Comparison of ENCODE assay signal across 2 cellular contexts in genomic region chr7:105978974-105979373, GRCh38.
TF ChIP-seq lines count a peak whose summit lies in the region.

No MANE protein-coding gene starts in this region.

TF ChIP-seq in HepG2, 621 proteins besides CTCF, POLR2A, EP300 and RAD21:
- TF ChIP-seq, protein P1, sequence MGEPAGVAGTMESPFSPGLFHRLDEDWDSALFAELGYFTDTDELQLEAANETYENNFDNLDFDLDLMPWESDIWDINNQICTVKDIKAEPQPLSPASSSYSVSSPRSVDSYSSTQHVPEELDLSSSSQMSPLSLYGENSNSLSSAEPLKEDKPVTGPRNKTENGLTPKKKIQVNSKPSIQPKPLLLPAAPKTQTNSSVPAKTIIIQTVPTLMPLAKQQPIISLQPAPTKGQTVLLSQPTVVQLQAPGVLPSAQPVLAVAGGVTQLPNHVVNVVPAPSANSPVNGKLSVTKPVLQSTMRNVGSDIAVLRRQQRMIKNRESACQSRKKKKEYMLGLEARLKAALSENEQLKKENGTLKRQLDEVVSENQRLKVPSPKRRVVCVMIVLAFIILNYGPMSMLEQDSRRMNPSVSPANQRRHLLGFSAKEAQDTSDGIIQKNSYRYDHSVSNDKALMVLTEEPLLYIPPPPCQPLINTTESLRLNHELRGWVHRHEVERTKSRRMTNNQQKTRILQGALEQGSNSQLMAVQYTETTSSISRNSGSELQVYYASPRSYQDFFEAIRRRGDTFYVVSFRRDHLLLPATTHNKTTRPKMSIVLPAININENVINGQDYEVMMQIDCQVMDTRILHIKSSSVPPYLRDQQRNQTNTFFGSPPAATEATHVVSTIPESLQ (CRISPR knock-in tag; conservative IDR thresholded peaks at IDR 0.05): no peak
- TF ChIP-seq SRSF9 (IDR thresholded peaks at IDR 0.05; ENCODE audit: borderline replicate concordance, insufficient read depth, low read depth, low read length, poor library complexity, severe bottlenecking): no peak
- 0 out of 2 replicates have a peak, but pooled peaks have one; percentile 43 for TF ChIP-seq ZNF629 (CRISPR knock-in tag; conservative IDR thresholded peaks at IDR 0.05)
- no peak for TF ChIP-seq IKZF4 (CRISPR knock-in tag; IDR thresholded peaks at IDR 0.05; ENCODE audit: borderline replicate concordance, low read depth, not compliant biosample characterization)
- no peak for TF ChIP-seq ZSCAN20 (CRISPR knock-in tag; IDR thresholded peaks at IDR 0.05; ENCODE audit: borderline replicate concordance)

TF ChIP-seq in H1, 55 proteins besides CTCF, POLR2A, EP300 and RAD21:
- TF ChIP-seq CHD2 (IDR thresholded peaks at IDR 0.05; ENCODE audit: low read length) (no peak), SP4 (IDR thresholded peaks at IDR 0.05; ENCODE audit: low read length) (no peak), MAX (IDR thresholded peaks at IDR 0.05) (no peak), GTF2F1 (IDR thresholded peaks at IDR 0.05; ENCODE audit: borderline replicate concordance, low read depth, low read length) (no peak), KDM1A (IDR thresholded peaks at IDR 0.05; ENCODE audit: borderline replicate concordance, low read length) (peak; percentile 64; the same call in 1 of the 2 replicates), ATF3 (IDR thresholded peaks at IDR 0.05; ENCODE audit: insufficient read depth, low read depth, low read length) (no peak)
TF ChIP-seq in H1: peak in this region for 1.
